25 cellular contexts compared by ENCODE assay signal in genomic region chr3:155435821-155436220, GRCh38.
"Had no signal": no experiment of that assay in that cellular context is flagged by ENCODE, and none has a peak within 500 bp of the region (broad histone marks: within the 10 kb centered on the region; RNA-seq: fewer than 3 reads in every experiment).

No MANE protein-coding gene starts in this region.

- H3K36me3 ChIP-seq: ascending aorta, brain microvascular endothelial cell, esophagus muscularis mucosa, pancreas, prostate gland, stomach, thyroid gland, upper lobe of left lung had no signal

- DNase-seq: activated CD4-positive, alpha-beta T cell treated with anti-CD3 and anti-CD28 coated beads for 4 hours; activated CD4-positive, alpha-beta T cell treated with anti-CD3 and anti-CD28 coated beads, Interleukin-2, amount 50 U/mL, for 4 hours; activated effector memory CD4-positive, alpha-beta T cell treated with anti-CD3 and anti-CD28 coated beads, Interleukin-2, amount 50 U/mL, for 16 hours; activated naive CD4-positive, alpha-beta T cell treated with anti-CD3 and anti-CD28 coated beads for 36 hours; activated naive CD8-positive, alpha-beta T cell treated with anti-CD3 and anti-CD28 coated beads for 36 hours; activated T-cell treated with anti-CD3 and anti-CD28 coated beads for 4 hours; brain microvascular endothelial cell; head of caudate nucleus; hippocampal formation; kidney; midbrain; naive thymus-derived CD4-positive, alpha-beta T cell; pancreas; retina; stimulated activated CD4-positive, alpha-beta T cell treated with anti-CD3 and anti-CD28 coated beads, Interleukin-1b, Interleukin-23, amount 100 ng/mL, for 48 hours; stimulated activated naive B cell treated with anti-CD40 and anti-IgM and Interleukin-4, amounts not matched to agents 10 μg/mL and 1 μg/mL and 100 μg/mL, for 72 hours; stomach; thyroid gland; upper lobe of left lung had no signal

- ATAC-seq: naive thymus-derived CD4-positive, alpha-beta T cell; pancreas; sciatic nerve; stimulated activated naive B cell treated with anti-CD40 and anti-IgM and Interleukin-4, amounts not matched to agents 10 μg/mL and 1 μg/mL and 100 μg/mL, for 72 hours had no signal

- H3K27me3 ChIP-seq: ascending aorta, brain microvascular endothelial cell, esophagus muscularis mucosa, pancreas, stomach, thyroid gland, upper lobe of left lung had no signal

- H3K4me3 ChIP-seq: ascending aorta, coronary artery, esophagus muscularis mucosa, pancreas, prostate gland, smooth muscle cell, stomach, thyroid gland, upper lobe of left lung had no signal

- H3K27ac ChIP-seq: ascending aorta, brain microvascular endothelial cell, coronary artery, esophagus muscularis mucosa, pancreas, prostate gland, stomach, thyroid gland, upper lobe of left lung had no signal

- H3K9me3 ChIP-seq: ascending aorta, esophagus muscularis mucosa, pancreas, prostate gland, stomach, thyroid gland, upper lobe of left lung had no signal

- H3K4me2 ChIP-seq: smooth muscle cell had no signal

- H3K4me1 ChIP-seq: ascending aorta, esophagus muscularis mucosa, pancreas, prostate gland, stomach, thyroid gland, upper lobe of left lung had no signal
